In genomic region chr2:78431241-78431640, GRCh38 we compare ENCODE assay signal across 12 cellular contexts.
A peak's percentile ranks its signal among the peaks of the same experiment; 100 is the strongest.
DNase-seq lines count a peak whose midpoint lies in the region; ATAC-seq and TF ChIP-seq lines count a peak whose summit lies in the region.
"Had no signal": no experiment of that assay in that cellular context is flagged by ENCODE, and none has a peak within 500 bp of the region (broad histone marks: within the 10 kb centered on the region; RNA-seq: fewer than 3 reads in every experiment).

No MANE protein-coding gene starts in this region.

- H2AFZ ChIP-seq in neural progenitor cell (replicated peaks) = no peak overlapping the region

- H3K9ac ChIP-seq in neural progenitor cell = no peak overlapping the region

- DNase-seq in H7 = peak; percentile 1
- DNase-seq in NCI-H146 (lab: John Stamatoyannopoulos, UW) = peak; percentile 69
- DNase-seq in RWPE2 (ENCODE audit: low spot score) = no peak
- DNase-seq in neural progenitor cell (ENCODE audit: low spot score) = peak; percentile 45
- no peak for DNase-seq in NK-92 (lab: John Stamatoyannopoulos, UW; ENCODE audit: unreplicated experiment)
- no peak for DNase-seq in inferior parietal cortex (ENCODE audit: extremely low spot score)
- DNase-seq: activated CD4-positive, alpha-beta T cell treated with anti-CD3 and anti-CD28 coated beads for 36 hours; activated naive CD4-positive, alpha-beta T cell treated with anti-CD3 and anti-CD28 coated beads for 36 hours; CD8-positive, alpha-beta T cell; posterior cingulate gyrus; T-helper 17 cell had no signal

- H3K27ac Mint-ChIP-seq in neural progenitor cell = no peak overlapping the region
- H3K27ac Mint-ChIP-seq: activated CD4-positive, alpha-beta T cell treated with anti-CD3 and anti-CD28 coated beads for 36 hours; activated naive CD4-positive, alpha-beta T cell treated with anti-CD3 and anti-CD28 coated beads for 36 hours; CD8-positive, alpha-beta T cell; T-helper 17 cell had no signal

- H3K79me2 ChIP-seq in neural progenitor cell (ENCODE audit: low read depth) = no peaks in the 10 kb centered on the region

- H3K9me3 ChIP-seq in RWPE2 (ENCODE audit: severe bottlenecking) (no peaks in the 10 kb centered on the region), neural progenitor cell (ENCODE audit: low read depth) (no peaks in the 10 kb centered on the region)

- H4K20me1 ChIP-seq in neural progenitor cell (ENCODE audit: low read depth) = no peaks in the 10 kb centered on the region

- no peak overlapping the region for H3K4me2 ChIP-seq in neural progenitor cell

- peak; percentile 25; the same call in 1 of the 3 replicates for ATAC-seq in RWPE2 (ENCODE audit: low read depth)
- no peak for ATAC-seq in esophagus mucosa
- ATAC-seq: activated CD4-positive, alpha-beta T cell treated with anti-CD3 and anti-CD28 coated beads for 36 hours; CD8-positive, alpha-beta T cell; T-helper 17 cell had no signal

- no peaks in the 10 kb centered on the region for H3K4me1 ChIP-seq in RWPE2 (ENCODE audit: insufficient read depth, poor library complexity, severe bottlenecking)
- H3K4me1 ChIP-seq in neural progenitor cell = no peaks in the 10 kb centered on the region

- H3K27me3 Mint-ChIP-seq in neural progenitor cell (ENCODE audit: insufficient read depth, low read depth) = no peaks in the 10 kb centered on the region
- H3K27me3 Mint-ChIP-seq: activated CD4-positive, alpha-beta T cell treated with anti-CD3 and anti-CD28 coated beads for 36 hours; T-helper 17 cell had no signal

- no peaks in the 10 kb centered on the region for H3K4me1 Mint-ChIP-seq in neural progenitor cell
- H3K4me1 Mint-ChIP-seq: activated CD4-positive, alpha-beta T cell treated with anti-CD3 and anti-CD28 coated beads for 36 hours; T-helper 17 cell had no signal

- no peak for TF ChIP-seq CTCF in RWPE2 (IDR thresholded peaks at IDR 0.05; ENCODE audit: poor library complexity, severe bottlenecking)
- TF ChIP-seq CTCF in neural progenitor cell (IDR thresholded peaks at IDR 0.05) = peak; percentile 46

- H3K27me3 ChIP-seq in H7 (ENCODE audit: control insufficient read depth, insufficient read depth, low read length) = no peaks in the 10 kb centered on the region
- H3K27me3 ChIP-seq in RWPE2 (ENCODE audit: insufficient read depth, poor library complexity, severe bottlenecking) = no peaks in the 10 kb centered on the region
- H3K27me3 ChIP-seq in neural progenitor cell = no peaks in the 10 kb centered on the region

- no peaks in the 10 kb centered on the region for H3K9me3 Mint-ChIP-seq in neural progenitor cell

- no peaks in the 10 kb centered on the region for H3K36me3 Mint-ChIP-seq in neural progenitor cell
- H3K36me3 Mint-ChIP-seq: CD8-positive, alpha-beta T cell had no signal

- H3K36me3 ChIP-seq in H7 (replicated peaks; ENCODE audit: control insufficient read depth, insufficient read depth, low read length) (no peaks in the 10 kb centered on the region), RWPE2 (ENCODE audit: low read depth) (no peaks in the 10 kb centered on the region), neural progenitor cell (no peaks in the 10 kb centered on the region)

- no peak overlapping the region for H3K27ac ChIP-seq in RWPE2 (ENCODE audit: poor library complexity, severe bottlenecking)
- H3K27ac ChIP-seq in neural progenitor cell = no peak overlapping the region

- H3K4me3 ChIP-seq in H7 (ENCODE audit: insufficient read depth, low read depth, low read length) (no peak overlapping the region), RWPE2 (ENCODE audit: severe bottlenecking) (no peak overlapping the region), neural progenitor cell (no peak overlapping the region)

- H3K4me3 Mint-ChIP-seq in neural progenitor cell = no peak overlapping the region
- H3K4me3 Mint-ChIP-seq: activated CD4-positive, alpha-beta T cell treated with anti-CD3 and anti-CD28 coated beads for 36 hours; activated naive CD4-positive, alpha-beta T cell treated with anti-CD3 and anti-CD28 coated beads for 36 hours; CD8-positive, alpha-beta T cell; T-helper 17 cell had no signal

- no peaks in the 10 kb centered on the region for H3F3A ChIP-seq in neural progenitor cell (ENCODE audit: low read depth)

Comparison
In these comparisons a context has a peak if more than half of its experiments do, and no peak if none do; other contexts are left out.
1. DNase-seq: peak in H7 (single experiment), NCI-H146 (single experiment) and neural progenitor cell (single experiment); none in RWPE2 (single experiment), NK-92 (single experiment) and inferior parietal cortex (single experiment).